ENCODE assay signal across 29 cellular contexts in genomic region chr11:28303477-28304191, GRCh38.
"Had no signal": no experiment of that assay in that cellular context is flagged by ENCODE, and none has a peak within 500 bp of the region (broad histone marks: within the 10 kb centered on the region; RNA-seq: fewer than 3 reads in every experiment).

No MANE protein-coding gene starts in this region.

- H3K4me1 Mint-ChIP-seq: activated naive CD8-positive, alpha-beta T cell treated with anti-CD3 and anti-CD28 coated beads for 36 hours; natural killer cell; neural progenitor cell had no signal

- H3K27ac Mint-ChIP-seq: activated CD4-positive, alpha-beta memory T cell treated with anti-CD3 and anti-CD28 coated beads for 36 hours; activated naive CD4-positive, alpha-beta T cell treated with anti-CD3 and anti-CD28 coated beads for 36 hours; activated naive CD8-positive, alpha-beta T cell treated with anti-CD3 and anti-CD28 coated beads for 36 hours; activated T-helper 1 cell treated with anti-CD3 and anti-CD28 coated beads, Interleukin-12 subunit alpha, Interleukin-12 subunit beta, Interleukin-2, Interleukin-4 antibody, amounts not matched to agents 30 ng/mL and 10 ng/mL and 1 ng/mL, durations not matched to agents 14 hours and 24 hours and 36 hours; natural killer cell; neural progenitor cell; T-helper 1 cell treated with Interleukin-12 subunit alpha and Interleukin-12 subunit beta and Interleukin-4 antibody, amounts not matched to agents 30 μg/mL and 1 μg/mL, for 36 hours had no signal

- H3K36me3 Mint-ChIP-seq: natural killer cell had no signal

- H2AFZ ChIP-seq: neural progenitor cell had no signal

- H3K9me3 ChIP-seq: adrenal gland, colonic mucosa, left ventricle myocardium inferior, right lobe of liver, testis, transverse colon had no signal

- H3K27me3 Mint-ChIP-seq: activated CD4-positive, alpha-beta memory T cell treated with anti-CD3 and anti-CD28 coated beads for 36 hours; activated naive CD8-positive, alpha-beta T cell treated with anti-CD3 and anti-CD28 coated beads for 36 hours had no signal

- H3K4me2 ChIP-seq: neural progenitor cell had no signal

- H3K9me3 Mint-ChIP-seq: activated CD4-positive, alpha-beta memory T cell treated with anti-CD3 and anti-CD28 coated beads for 36 hours; activated naive CD4-positive, alpha-beta T cell treated with anti-CD3 and anti-CD28 coated beads for 36 hours; activated naive CD8-positive, alpha-beta T cell treated with anti-CD3 and anti-CD28 coated beads for 36 hours; activated T-helper 1 cell treated with anti-CD3 and anti-CD28 coated beads, Interleukin-12 subunit alpha, Interleukin-12 subunit beta, Interleukin-2, Interleukin-4 antibody, amounts not matched to agents 30 ng/mL and 10 ng/mL and 1 ng/mL, durations not matched to agents 14 hours and 24 hours and 36 hours; natural killer cell; neural progenitor cell; T-helper 1 cell treated with Interleukin-12 subunit alpha and Interleukin-12 subunit beta and Interleukin-4 antibody, amounts not matched to agents 30 μg/mL and 1 μg/mL, for 36 hours had no signal

- H3K36me3 ChIP-seq: adrenal gland, colonic mucosa, neural progenitor cell, WERI-Rb-1 had no signal

- ATAC-seq: activated CD4-positive, CD25-positive, alpha-beta regulatory T cell treated with anti-CD3 and anti-CD28 coated beads, Interleukin-2, amount 50 U/mL, for 24 hours; natural killer cell; right lobe of liver; stimulated activated naive CD8-positive, alpha-beta T cell treated with anti-CD3 and anti-CD28 coated beads, Interleukin-15, Interleukin-2, amounts not matched to agents 100 U/mL and 50 U/mL, for 24 hours had no signal

- H3K27ac ChIP-seq: adrenal gland, colonic mucosa, dorsolateral prefrontal cortex, left ventricle myocardium inferior, neural progenitor cell, right lobe of liver, testis, transverse colon, WERI-Rb-1 had no signal

- H3K4me3 ChIP-seq: adrenal gland, colonic mucosa, dorsolateral prefrontal cortex, left ventricle myocardium inferior, lung, neural progenitor cell, right lobe of liver, testis, transverse colon had no signal

- FAIRE-seq: bronchial epithelial cell, islet of Langerhans had no signal

- H3K9ac ChIP-seq: neural progenitor cell had no signal

- H3K27me3 ChIP-seq: adrenal gland, colonic mucosa, dorsolateral prefrontal cortex, neural progenitor cell, right lobe of liver, testis, transverse colon had no signal

- H3K4me3 Mint-ChIP-seq: activated CD4-positive, alpha-beta memory T cell treated with anti-CD3 and anti-CD28 coated beads for 36 hours; activated naive CD4-positive, alpha-beta T cell treated with anti-CD3 and anti-CD28 coated beads for 36 hours; activated naive CD8-positive, alpha-beta T cell treated with anti-CD3 and anti-CD28 coated beads for 36 hours; activated T-helper 1 cell treated with anti-CD3 and anti-CD28 coated beads, Interleukin-12 subunit alpha, Interleukin-12 subunit beta, Interleukin-2, Interleukin-4 antibody, amounts not matched to agents 30 ng/mL and 10 ng/mL and 1 ng/mL, durations not matched to agents 14 hours and 24 hours and 36 hours; natural killer cell; neural progenitor cell; T-helper 1 cell treated with Interleukin-12 subunit alpha and Interleukin-12 subunit beta and Interleukin-4 antibody, amounts not matched to agents 30 μg/mL and 1 μg/mL, for 36 hours had no signal

- H3K4me1 ChIP-seq: colonic mucosa, left ventricle myocardium inferior, neural progenitor cell, right lobe of liver, testis, transverse colon had no signal

- DNase-seq: activated CD4-positive, alpha-beta memory T cell treated with anti-CD3 and anti-CD28 coated beads for 36 hours; activated CD4-positive, alpha-beta T cell treated with anti-CD3 and anti-CD28 coated beads for 48 hours; activated CD8-positive, alpha-beta memory T cell treated with anti-CD3 and anti-CD28 coated beads, Interleukin-2, amount 50 U/mL, for 4 hours; activated effector memory CD4-positive, alpha-beta T cell treated with anti-CD3 and anti-CD28 coated beads, Interleukin-2, amount 50 U/mL, for 16 hours; activated naive CD4-positive, alpha-beta T cell treated with anti-CD3 and anti-CD28 coated beads for 36 hours; activated naive CD8-positive, alpha-beta T cell treated with anti-CD3 and anti-CD28 coated beads for 36 hours; activated T-cell treated with anti-CD3 and anti-CD28 coated beads, Interleukin-2, amount 50 U/mL, for 1 hour; adrenal gland; colonic mucosa; dorsolateral prefrontal cortex; effector memory CD4-positive, alpha-beta T cell; left ventricle myocardium inferior; mesendoderm; natural killer cell; occipital lobe; right lobe of liver; stimulated activated CD4-positive, alpha-beta T cell treated with anti-CD3 and anti-CD28 coated beads, Interleukin-4, amount 100 ng/mL, for 1 hour; stimulated activated naive CD8-positive, alpha-beta T cell treated with anti-CD3 and anti-CD28 coated beads, Interleukin-15, Interleukin-2, amounts not matched to agents 100 U/mL and 50 U/mL, for 24 hours; T1000; testis; transverse colon; WERI-Rb-1 had no signal
